8 cellular contexts compared by ENCODE assay signal in genomic region chr12:89882051-89882450, GRCh38.
A peak's percentile ranks its signal among the peaks of the same experiment; 100 is the strongest.
DNase-seq lines count a peak whose midpoint lies in the region; ATAC-seq and TF ChIP-seq lines count a peak whose summit lies in the region.

No MANE protein-coding gene starts in this region.

- no peaks in the 10 kb centered on the region for H4K20me1 ChIP-seq in PC-3 (ENCODE audit: low read length)

- H3K27ac ChIP-seq in CD4-positive, alpha-beta memory T cell (ENCODE audit: low read depth, low read length), result peak overlapping the region; percentile 62
- no peak overlapping the region for H3K27ac ChIP-seq in PC-3 (ENCODE audit: low read length)

- no peak overlapping the region for H3K4me3 ChIP-seq in CD4-positive, alpha-beta memory T cell (ENCODE audit: low read length in 2 of 2)
- H3K4me3 ChIP-seq in PC-3 (ENCODE audit: low read length), result no peak overlapping the region

- intact Hi-C loops in CD4-positive, alpha-beta memory T cell (cut with micrococcal nuclease), result loop anchor here (5.0 kb wide), 2 partner anchors 35 to 120 kb away; no protein-coding TSS in a partner anchor
- intact Hi-C loops in PC-3 (cut with micrococcal nuclease), result no loop called here

- no peak overlapping the region for H3K9ac ChIP-seq in PC-3 (ENCODE audit: low read length)

- peak overlapping the region in 6 of 8 donors; percentile 18 to 79 (median 58) for H3K4me3 Mint-ChIP-seq in CD4-positive, alpha-beta memory T cell

- peak in 1 of 5 donors; percentile 53 for DNase-seq in CD4-positive, alpha-beta memory T cell
- peak; percentile 7 for DNase-seq in fibroblast of gingiva (ENCODE audit: low read depth)
- no peak for DNase-seq in activated gamma-delta T cell (lab: John Stamatoyannopoulos, UW)
- no peak for DNase-seq in NK-92 treated with Interleukin-12 subunit alpha and Interleukin-12 subunit beta, amount 100 ng/mL, for 24 hours (lab: John Stamatoyannopoulos, UW)
- DNase-seq in globus pallidus (ENCODE audit: low spot score), result no peak
- DNase-seq in PC-3, result no peak

- no peak overlapping the region for H3K4me2 ChIP-seq in PC-3 (ENCODE audit: low read length)

- H3K9me2 ChIP-seq in PC-3 (replicated peaks; ENCODE audit: low read length), result no peaks in the 10 kb centered on the region

- peaks cover 65% of the 10 kb centered on the region for H3K4me1 ChIP-seq in CD4-positive, alpha-beta memory T cell (ENCODE audit: insufficient read depth, low read length)
- H3K4me1 ChIP-seq in PC-3 (ENCODE audit: insufficient read depth, low read length), result no peaks in the 10 kb centered on the region

- H3K79me2 ChIP-seq in PC-3 (ENCODE audit: low read length), result no peaks in the 10 kb centered on the region

- H3K27me3 Mint-ChIP-seq in CD4-positive, alpha-beta memory T cell, result no peaks in the 10 kb centered on the region

- H3K9me3 ChIP-seq in CD4-positive, alpha-beta memory T cell (ENCODE audit: control insufficient read depth in 1 of 2, low read length in 2 of 2), result no peaks in the 10 kb centered on the region
- H3K9me3 ChIP-seq in PC-3 (ENCODE audit: low read length), result no peaks in the 10 kb centered on the region

- peak overlapping the region; percentile 91 to 98 (median 96) for H3K27ac Mint-ChIP-seq in CD4-positive, alpha-beta memory T cell

- H3K36me3 Mint-ChIP-seq in CD4-positive, alpha-beta memory T cell, result peaks cover 0 to 7% of the 10 kb centered on the region in 2 donors

- H3F3A ChIP-seq in PC-3 (ENCODE audit: low read length, unreplicated experiment), result no peaks in the 10 kb centered on the region

- peaks cover 42 to 67% (median 54%) of the 10 kb centered on the region in 4 donors for H3K4me1 Mint-ChIP-seq in CD4-positive, alpha-beta memory T cell

- no peak overlapping the region for H2AFZ ChIP-seq in PC-3 (ENCODE audit: low read length)

- H3K36me3 ChIP-seq in CD4-positive, alpha-beta memory T cell (ENCODE audit: insufficient read depth, low read length), result no peaks in the 10 kb centered on the region
- H3K36me3 ChIP-seq in PC-3 (ENCODE audit: low read depth, low read length), result no peaks in the 10 kb centered on the region

- H3K27me3 ChIP-seq in CD4-positive, alpha-beta memory T cell (ENCODE audit: insufficient read depth, low read length), result no peaks in the 10 kb centered on the region
- H3K27me3 ChIP-seq in PC-3 (ENCODE audit: low read length), result no peaks in the 10 kb centered on the region

- no TSS peak for BruUV-seq in PC-3 (replicated peaks; lab: Mats Ljungman, UMichigan)

- CTCF ChIA-PET in CD4-positive, alpha-beta memory T cell (lab: Charles Lee; ENCODE audit: partially characterized antibody), result interaction anchor here (1.4 to 4.2 kb wide), 2 partner anchors 19 to 23 kb away, joined by 5 to 22 read pairs; no protein-coding TSS in a partner anchor
- CTCF ChIA-PET in PC-3 (lab: Charles Lee), result no interaction called here

- peaks cover 0 to 3% (median 0%) of the 10 kb centered on the region in 8 donors for H3K9me3 Mint-ChIP-seq in CD4-positive, alpha-beta memory T cell

- TF ChIP-seq CTCF in PC-3 (conservative IDR thresholded peaks at IDR 0.05; ENCODE audit: low read depth, low read length), result no peak

- ATAC-seq in GM19351 (IDR thresholded peaks at IDR 0.05; ENCODE audit: unreplicated experiment) (peak; percentile 48), HG03439 (IDR thresholded peaks at IDR 0.05; ENCODE audit: unreplicated experiment) (peak; percentile 44), PC-3 (no peak)

- POLR2A ChIA-PET in CD4-positive, alpha-beta memory T cell (lab: Charles Lee; ENCODE audit: partially characterized antibody), result interaction anchor here (0.8 to 4.9 kb wide), 6 partner anchors 18 to 358 kb away, joined by 3 to 100 read pairs (median 5); partner anchors contain the start of genes ATP2B1 and GALNT4
- POLR2A ChIA-PET in PC-3 (lab: Charles Lee; ENCODE audit: unreplicated experiment), result no interaction called here
